In genomic region chr2:101124684-101125366, GRCh38 we compare ENCODE assay signal across 1 cellular context.
TF ChIP-seq lines count a peak whose summit lies in the region.

No MANE protein-coding gene starts in this region.

TF ChIP-seq in HepG2, 621 proteins besides CTCF, POLR2A, EP300 and RAD21 (continued from another document and continues in another):
- TF ChIP-seq CEBPZ (IDR thresholded peaks at IDR 0.05; ENCODE audit: low read length) = no peak
- no peak for TF ChIP-seq BCLAF1 (IDR thresholded peaks at IDR 0.05)
- no peak for TF ChIP-seq RBM39 (IDR thresholded peaks at IDR 0.05; ENCODE audit: low read depth, low read length, poor library complexity, severe bottlenecking)
- TF ChIP-seq ZNF558 (CRISPR knock-in tag; IDR thresholded peaks at IDR 0.05; ENCODE audit: borderline replicate concordance) = no peak
- TF ChIP-seq ZNF772 (CRISPR knock-in tag; IDR thresholded peaks at IDR 0.05) = peak; percentile 53; the same call in 1 of the 2 replicates
- TF ChIP-seq NFKB2 (CRISPR knock-in tag; IDR thresholded peaks at IDR 0.05; ENCODE audit: borderline replicate concordance) = no peak
- TF ChIP-seq PRDM4 (CRISPR knock-in tag; IDR thresholded peaks at IDR 0.05; ENCODE audit: borderline replicate concordance) = no peak
- TF ChIP-seq ZBTB34 (CRISPR knock-in tag; IDR thresholded peaks at IDR 0.05) = peak; percentile 66
- no peak for TF ChIP-seq JDP2 (CRISPR knock-in tag; IDR thresholded peaks at IDR 0.05; ENCODE audit: borderline replicate concordance)
- no peak for TF ChIP-seq ZFP91 (CRISPR knock-in tag; IDR thresholded peaks at IDR 0.05; ENCODE audit: borderline replicate concordance)
- no peak for TF ChIP-seq TMF1 (CRISPR knock-in tag; IDR thresholded peaks at IDR 0.05; ENCODE audit: low read depth)
- TF ChIP-seq ZNF564 (CRISPR knock-in tag; IDR thresholded peaks at IDR 0.05) = no peak
- peak; percentile 59; the same call in 1 of the 2 replicates for TF ChIP-seq DPF2 (CRISPR knock-in tag; IDR thresholded peaks at IDR 0.05; ENCODE audit: borderline replicate concordance, low read depth)
- no peak for TF ChIP-seq ZNF737 (CRISPR knock-in tag; IDR thresholded peaks at IDR 0.05; ENCODE audit: borderline replicate concordance)
- TF ChIP-seq ZNF33A (CRISPR knock-in tag; IDR thresholded peaks at IDR 0.05; ENCODE audit: borderline replicate concordance) = 0 out of 2 replicates have a peak, but pooled peaks have one; percentile 33
- TF ChIP-seq KDM4B (CRISPR knock-in tag; IDR thresholded peaks at IDR 0.05) = peak; percentile 63; the same call in 1 of the 2 replicates
- TF ChIP-seq MEF2D (CRISPR knock-in tag; IDR thresholded peaks at IDR 0.05) = peak; percentile 73; the same call in 1 of the 2 replicates
- 0 out of 2 replicates have a peak, but pooled peaks have one; percentile 35 for TF ChIP-seq ZNF205 (CRISPR knock-in tag; IDR thresholded peaks at IDR 0.05)
- TF ChIP-seq MED1 (CRISPR knock-in tag; IDR thresholded peaks at IDR 0.05) = peak; percentile 95
- TF ChIP-seq E2F2 (CRISPR knock-in tag; IDR thresholded peaks at IDR 0.05; ENCODE audit: borderline replicate concordance) = no peak
- TF ChIP-seq ZNF660 (CRISPR knock-in tag; IDR thresholded peaks at IDR 0.05; ENCODE audit: borderline replicate concordance, low read depth) = no peak
- no peak for TF ChIP-seq IKZF4 (CRISPR knock-in tag; IDR thresholded peaks at IDR 0.05; ENCODE audit: borderline replicate concordance, low read depth, not compliant biosample characterization)
- TF ChIP-seq ZNF75D (CRISPR knock-in tag; IDR thresholded peaks at IDR 0.05; ENCODE audit: borderline replicate concordance) = no peak
- peak; percentile 86 for TF ChIP-seq HDAC2 (CRISPR knock-in tag; IDR thresholded peaks at IDR 0.05)
- TF ChIP-seq ZBTB8A (CRISPR knock-in tag; IDR thresholded peaks at IDR 0.05; ENCODE audit: borderline replicate concordance, low read depth) = no peak
- no peak for TF ChIP-seq PREB (CRISPR knock-in tag; IDR thresholded peaks at IDR 0.05)
- peak; percentile 53; the same call in 1 of the 2 replicates for TF ChIP-seq ZBTB26 (CRISPR knock-in tag; IDR thresholded peaks at IDR 0.05; ENCODE audit: borderline replicate concordance)
- TF ChIP-seq CREM (IDR thresholded peaks at IDR 0.05) = peak; percentile 62; the same call in 1 of the 2 replicates
- no peak for TF ChIP-seq CREM (CRISPR knock-in tag; IDR thresholded peaks at IDR 0.05)
- TF ChIP-seq EHMT2 (IDR thresholded peaks at IDR 0.05; ENCODE audit: borderline replicate concordance, low read depth, low read length) = no peak
- TF ChIP-seq MBNL3 (CRISPR knock-in tag; conservative IDR thresholded peaks at IDR 0.05) = no peak
- no peak; the same call in 1 of the 2 replicates for TF ChIP-seq KLF15 (CRISPR knock-in tag; IDR thresholded peaks at IDR 0.05; ENCODE audit: borderline replicate concordance)
- TF ChIP-seq ZNF451 (CRISPR knock-in tag; IDR thresholded peaks at IDR 0.05) = no peak
- TF ChIP-seq AKAP8 (CRISPR knock-in tag; IDR thresholded peaks at IDR 0.05) = no peak
- TF ChIP-seq TFDP2 (CRISPR knock-in tag; IDR thresholded peaks at IDR 0.05) = no peak
- TF ChIP-seq ZNF256 (CRISPR knock-in tag; conservative IDR thresholded peaks at IDR 0.05) = no peak
- TF ChIP-seq BRF2 (CRISPR knock-in tag; IDR thresholded peaks at IDR 0.05) = no peak
- no peak for TF ChIP-seq EED (CRISPR knock-in tag; IDR thresholded peaks at IDR 0.05)
- TF ChIP-seq PLSCR1 (CRISPR knock-in tag; IDR thresholded peaks at IDR 0.05; ENCODE audit: borderline replicate concordance) = no peak
